Comparison of ENCODE assay signal across 12 cellular contexts in the genomic region with DNA sequence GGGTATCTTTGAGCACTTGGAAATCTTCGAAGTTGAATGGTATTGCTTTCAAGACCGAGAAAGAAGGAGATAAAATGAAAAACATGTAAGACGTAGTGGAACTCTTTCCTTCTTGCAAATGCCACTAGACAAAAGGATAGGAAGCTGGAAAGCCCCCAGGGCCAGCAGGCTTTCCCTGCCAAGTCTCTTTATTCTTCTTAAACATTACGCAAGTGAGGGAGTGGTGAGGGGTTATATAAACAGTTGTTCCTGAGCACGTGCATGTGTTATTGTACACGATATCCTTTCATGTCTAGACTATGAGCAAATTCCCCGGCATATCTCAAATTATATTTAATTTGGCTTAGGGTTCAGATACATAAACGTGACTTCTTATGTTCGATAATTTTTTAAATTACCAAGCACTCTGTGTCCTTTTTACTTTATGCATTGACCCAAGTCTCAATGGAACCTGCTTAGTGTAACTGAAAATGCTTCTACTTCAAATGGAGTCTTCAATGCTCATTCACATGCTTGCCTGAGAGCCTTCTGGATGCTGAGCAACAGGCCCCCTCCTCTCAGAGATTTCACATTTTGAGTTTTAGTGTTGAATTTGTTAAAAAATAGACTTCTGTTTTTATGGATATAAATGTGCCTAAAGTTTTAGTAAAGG. TPM values are rescaled to one million over a fixed set of nuclear protein-coding genes. Genes with fewer than 3 reads are reported as not detected.
DNase-seq lines count a peak whose midpoint lies in the region; TF ChIP-seq lines count a peak whose summit lies in the region.
"Had no signal": no experiment of that assay in that cellular context is flagged by ENCODE, and none has a peak within 500 bp of the region (broad histone marks: within the 10 kb centered on the region; RNA-seq: fewer than 3 reads in every experiment).

No MANE protein-coding gene starts in this region.

- DNase-seq in AG10803 (ENCODE audit: low read depth) (peak; percentile 39), astrocyte of the spinal cord (ENCODE audit: low read depth, low spot score) (peak; percentile 94), globus pallidus (ENCODE audit: low spot score) (peak; percentile 51), pons (ENCODE audit: low spot score) (peak; percentile 45), cerebellum (ENCODE audit: low spot score) (no peak), D341Med (ENCODE audit: low spot score) (no peak), HT-29 (ENCODE audit: low spot score) (no peak), superior temporal gyrus (ENCODE audit: extremely low spot score) (no peak)
- DNase-seq: NCI-H524 treated with DMSO at 0.1 percent for 48 hours; stimulated activated CD4-positive, alpha-beta T cell treated with anti-CD3 and anti-CD28 coated beads, Interleukin-4, amount 100 ng/mL, for 4 hours; T-helper 9 cell had no signal

- no peak for TF ChIP-seq CTCF in AG10803 (conservative IDR thresholded peaks at IDR 0.05; ENCODE audit: low read length)
- no peak for TF ChIP-seq CTCF in astrocyte of the spinal cord (IDR thresholded peaks at IDR 0.05; ENCODE audit: low read depth, low read length)

- in situ Hi-C loops in astrocyte of the spinal cord (cut with HindIII; ENCODE audit: low sequenced_read_pairs) = no loop called here

- H3K4me3 ChIP-seq in AG10803 (ENCODE audit: low read length) (no peak overlapping the region), astrocyte of the spinal cord (ENCODE audit: low read depth, low read length) (no peak overlapping the region)
- H3K4me3 ChIP-seq: BLaER1 treated with 17β-estradiol and CSF1 and Interleukin-3, amounts not matched to agents 10 nM and 100 nM had no signal

RNA-seq across cellular contexts. Expression of a gene that starts 59.0 kb away (rescaled TPM):
- 19.5 TPM for total RNA-seq in cerebellum
- total RNA-seq in HT-29 (2014; rRNA removed; shearing (Covaris generic)) = 25.9 and 28.7 TPM in 2 replicates

Comparison
In these comparisons a context has a peak if more than half of its experiments do, and no peak if none do; other contexts are left out.
1. DNase-seq: peak in AG10803 (single experiment), astrocyte of the spinal cord (single experiment), globus pallidus (single experiment) and pons (single experiment); none in cerebellum (single experiment), D341Med (single experiment), HT-29 (single experiment) and superior temporal gyrus (single experiment).